In the genomic region with DNA sequence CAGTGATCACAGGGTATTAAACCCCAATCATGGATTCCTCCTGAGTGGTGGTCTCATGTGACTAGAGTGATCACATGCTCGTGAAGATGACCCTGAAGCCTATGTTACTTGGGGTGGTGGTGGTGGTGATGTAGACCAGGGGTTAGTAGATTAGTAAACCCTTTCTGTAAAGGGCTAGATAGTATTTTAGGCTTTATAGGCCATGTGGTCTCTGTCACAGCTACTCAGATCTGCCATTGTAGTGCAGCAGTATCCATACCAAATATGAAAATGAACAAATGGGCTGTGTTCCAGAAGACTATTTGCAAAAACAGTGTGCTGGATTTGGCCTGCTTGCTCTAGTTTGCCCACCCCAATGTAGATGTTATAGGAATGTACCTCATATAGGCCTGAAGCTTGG, we compare ENCODE assay signal across 16 cellular contexts. TPM values are rescaled to one million over a fixed set of nuclear protein-coding genes. Genes with fewer than 3 reads are reported as not detected.
DNase-seq lines count a peak whose midpoint lies in the region; ATAC-seq and TF ChIP-seq lines count a peak whose summit lies in the region.
"Had no signal": no experiment of that assay in that cellular context is flagged by ENCODE, and none has a peak within 500 bp of the region (broad histone marks: within the 10 kb centered on the region; RNA-seq: fewer than 3 reads in every experiment).

No MANE protein-coding gene starts in this region.

- TF ChIP-seq POLR2A in breast epithelium (IDR thresholded peaks at IDR 0.05) (no peak), erythroblast (IDR thresholded peaks at IDR 0.05; ENCODE audit: low read length) (no peak), upper lobe of left lung (IDR thresholded peaks at IDR 0.05) (no peak)

- peaks cover 80% of the 10 kb centered on the region for H3K4me1 Mint-ChIP-seq in MCF 10A (ENCODE audit: insufficient read depth, unreplicated experiment)

- intact Hi-C loops in MCF 10A (cut with micrococcal nuclease) (no loop called here), breast epithelium (cut with DNase I; ENCODE audit: low total_unique reads) (no loop called here)

- H2AFZ ChIP-seq in SK-N-SH (ENCODE audit: low read depth) = no peak overlapping the region

- H3K27ac Mint-ChIP-seq in MCF 10A (ENCODE audit: low read depth, unreplicated experiment) = peak overlapping the region; percentile 100

- peak overlapping the region in 1 of 2 experiments; percentile 65; a peak in 2 of 4 replicates for H3K27ac ChIP-seq in SK-N-SH (ENCODE audit: low read depth in 2 of 2, low read length in 1 of 2)
- H3K27ac ChIP-seq in breast epithelium = no peak overlapping the region
- no peak overlapping the region for H3K27ac ChIP-seq in iPS-20b (ENCODE audit: low read length)
- peak overlapping the region in 1 of 4 donors; percentile 36 for H3K27ac ChIP-seq in upper lobe of left lung
- H3K27ac ChIP-seq: 22Rv1; BLaER1 treated with 17β-estradiol and CSF1 and Interleukin-3, amounts not matched to agents 10 nM and 100 nM; Peyer's patch had no signal

- H3K27me3 ChIP-seq in SK-N-SH (ENCODE audit: insufficient read depth) (no peaks in the 10 kb centered on the region), breast epithelium (no peaks in the 10 kb centered on the region), iPS-20b (ENCODE audit: insufficient read depth, low read length) (no peaks in the 10 kb centered on the region), upper lobe of left lung (no peaks in the 10 kb centered on the region)
- H3K27me3 ChIP-seq: BLaER1 treated with 17β-estradiol and CSF1 and Interleukin-3, amounts not matched to agents 10 nM and 100 nM; Peyer's patch had no signal

- no TSS peak for BruUV-seq in MCF 10A (replicated peaks; lab: Mats Ljungman, UMichigan)

- H3K9ac ChIP-seq in SK-N-SH (no peak overlapping the region), iPS-20b (ENCODE audit: low read depth, low read length) (no peak overlapping the region)
- H3K9ac ChIP-seq: BLaER1 treated with 17β-estradiol and CSF1 and Interleukin-3, amounts not matched to agents 10 nM and 100 nM had no signal

- TF ChIP-seq EP300 in SK-N-SH (IDR thresholded peaks at IDR 0.05; ENCODE audit: borderline replicate concordance in 1 of 2, low read depth in 1 of 2, low read length in 1 of 2) (no peak), upper lobe of left lung (IDR thresholded peaks at IDR 0.05) (no peak)

- peaks cover 7% of the 10 kb centered on the region for H3F3A ChIP-seq in SK-N-SH (replicated peaks; ENCODE audit: insufficient read depth)

- H3K9me2 ChIP-seq in SK-N-SH = no peaks in the 10 kb centered on the region

- no peak for TF ChIP-seq RAD21 in SK-N-SH (IDR thresholded peaks at IDR 0.05; ENCODE audit: low read length)

- peak; percentile 49 for ATAC-seq in SK-N-SH treated with all-trans-retinoic acid at 6 μM for 48 hours
- no peak for ATAC-seq in upper lobe of left lung (ENCODE audit: low FRiP score in 2 of 2)

- WGBS in SK-N-SH (ENCODE audit: low lambda C conversion rate) = 92% methylated on average over 1 of the region's 1 CpG
- WGBS in upper lobe of left lung, 2 donors = 93 to 96% methylated on average over 1 of the region's 1 CpG

- H3K9me3 Mint-ChIP-seq in MCF 10A (ENCODE audit: unreplicated experiment) = no peaks in the 10 kb centered on the region

- POLR2A ChIA-PET in SK-N-SH (lab: Yijun Ruan, JAX) (no interaction called here), MCF 10A (lab: Yijun Ruan, JAX) (interaction anchor here (1.2 to 6.5 kb wide), 6 partner anchors 7 to 84 kb away, joined by 3 to 160 read pairs (median 6); a partner anchor contains a TSS)

- peaks cover 0 to 8% of the 10 kb centered on the region in 2 experiments; a peak in 2 of 4 replicates for H3K4me1 ChIP-seq in SK-N-SH (ENCODE audit: control insufficient read depth in 1 of 2, insufficient read depth in 2 of 2, low read depth in 1 of 2, low read length in 1 of 2)
- no peaks in the 10 kb centered on the region for H3K4me1 ChIP-seq in breast epithelium
- peaks cover 35% of the 10 kb centered on the region for H3K4me1 ChIP-seq in iPS-20b (ENCODE audit: insufficient read depth, low read length)
- H3K4me1 ChIP-seq in upper lobe of left lung = peaks cover 24 to 38% (median 28%) of the 10 kb centered on the region in 4 donors
- H3K4me1 ChIP-seq: BLaER1 treated with 17β-estradiol and CSF1 and Interleukin-3, amounts not matched to agents 10 nM and 100 nM had no signal

- H3K36me3 ChIP-seq in SK-N-SH (replicated peaks in 1 of 2; ENCODE audit: control insufficient read depth in 1 of 2, insufficient read depth in 2 of 2, low read length in 1 of 2) (peaks cover 8 to 11% of the 10 kb centered on the region in 2 experiments), breast epithelium (no peaks in the 10 kb centered on the region), iPS-20b (ENCODE audit: insufficient read depth, low read depth, low read length) (no peaks in the 10 kb centered on the region), upper lobe of left lung (no peaks in the 10 kb centered on the region)
- H3K36me3 ChIP-seq: BLaER1 treated with 17β-estradiol and CSF1 and Interleukin-3, amounts not matched to agents 10 nM and 100 nM; Peyer's patch had no signal

- H3K4me3 ChIP-seq in SK-N-SH (ENCODE audit: low read depth in 2 of 2, low read length in 1 of 2) (no peak overlapping the region), breast epithelium (no peak overlapping the region), iPS-20b (ENCODE audit: low read length) (0 out of 2 replicates have a peak overlapping the region, but pooled peaks have one; percentile 7), upper lobe of left lung (no peak overlapping the region)
- H3K4me3 ChIP-seq: BLaER1 treated with 17β-estradiol and CSF1 and Interleukin-3, amounts not matched to agents 10 nM and 100 nM; Peyer's patch had no signal

- no peaks in the 10 kb centered on the region for H3K27me3 Mint-ChIP-seq in MCF 10A (ENCODE audit: insufficient read depth, unreplicated experiment)

- H3K4me3 Mint-ChIP-seq in MCF 10A (ENCODE audit: unreplicated experiment) = no peak overlapping the region

- no peak overlapping the region for H3K4me2 ChIP-seq in SK-N-SH
- H3K4me2 ChIP-seq: BLaER1 treated with 17β-estradiol and CSF1 and Interleukin-3, amounts not matched to agents 10 nM and 100 nM had no signal

- peaks cover 94% of the 10 kb centered on the region for H3K79me2 ChIP-seq in SK-N-SH (ENCODE audit: insufficient read depth)

- DNase-seq in SK-N-SH (no peak), MCF 10A (ENCODE audit: unreplicated experiment) (no peak), breast epithelium (ENCODE audit: low spot score in 2 of 2) (no peak), Ammon's horn (ENCODE audit: low spot score) (no peak), erythroblast (lab: John Stamatoyannopoulos, UW) (no peak), upper lobe of left lung (no peak)
- DNase-seq: MV-4-11, NCI-H1436 treated with DMSO at 0.1 percent for 48 hours, NCI-H2081, NCI-H524, Peyer's patch, SHP77 treated with DMSO at 0.1 percent for 48 hours had no signal

- H3K36me3 Mint-ChIP-seq in MCF 10A (ENCODE audit: insufficient read depth, unreplicated experiment) = no peaks in the 10 kb centered on the region

- CTCF ChIA-PET in SK-N-SH (lab: Yijun Ruan, JAX) (interaction anchor here (1.3 to 2.9 kb wide), 2 partner anchors 9 to 67 kb away, joined by 3 to 9 read pairs; no protein-coding TSS in a partner anchor), MCF 10A (lab: Yijun Ruan, JAX) (interaction anchor here (1.1 to 2.3 kb wide), 4 partner anchors 9 to 66 kb away, joined by 3 to 8 read pairs (median 6); no protein-coding TSS in a partner anchor)

- peaks cover 29% of the 10 kb centered on the region; the same call in 1 of the 2 replicates for H4K20me1 ChIP-seq in SK-N-SH (ENCODE audit: insufficient read depth)
- H4K20me1 ChIP-seq: BLaER1 treated with 17β-estradiol and CSF1 and Interleukin-3, amounts not matched to agents 10 nM and 100 nM had no signal

- TF ChIP-seq CTCF in SK-N-SH (IDR thresholded peaks at IDR 0.05) = no peak
- TF ChIP-seq CTCF in MCF 10A (IDR thresholded peaks at IDR 0.05; ENCODE audit: unreplicated experiment) = no peak
- TF ChIP-seq CTCF in breast epithelium (IDR thresholded peaks at IDR 0.05) = no peak
- no peak for TF ChIP-seq CTCF in upper lobe of left lung (IDR thresholded peaks at IDR 0.05)

- H3K9me3 ChIP-seq in SK-N-SH (no peaks in the 10 kb centered on the region), breast epithelium (no peaks in the 10 kb centered on the region), iPS-20b (ENCODE audit: insufficient read depth, low read depth, low read length) (no peaks in the 10 kb centered on the region), upper lobe of left lung (no peaks in the 10 kb centered on the region)
- H3K9me3 ChIP-seq: BLaER1 treated with 17β-estradiol and CSF1 and Interleukin-3, amounts not matched to agents 10 nM and 100 nM; Peyer's patch had no signal

TF ChIP-seq in SK-N-SH treated with all-trans-retinoic acid at 6 μM for 48 hours, 23 proteins besides CTCF, POLR2A, EP300 and RAD21:
- no peak for TF ChIP-seq PPARA (CRISPR knock-in tag; IDR thresholded peaks at IDR 0.05; ENCODE audit: borderline replicate concordance)
- peak; percentile 78 for TF ChIP-seq ISL1 (CRISPR knock-in tag; IDR thresholded peaks at IDR 0.05)

TF ChIP-seq in SK-N-SH, 30 proteins besides CTCF, POLR2A, EP300 and RAD21 (continues in another document):
- TF ChIP-seq, protein P1, sequence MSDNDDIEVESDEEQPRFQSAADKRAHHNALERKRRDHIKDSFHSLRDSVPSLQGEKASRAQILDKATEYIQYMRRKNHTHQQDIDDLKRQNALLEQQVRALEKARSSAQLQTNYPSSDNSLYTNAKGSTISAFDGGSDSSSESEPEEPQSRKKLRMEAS (IDR thresholded peaks at IDR 0.05; ENCODE audit: low read depth) = no peak
- TF ChIP-seq, protein P2, sequence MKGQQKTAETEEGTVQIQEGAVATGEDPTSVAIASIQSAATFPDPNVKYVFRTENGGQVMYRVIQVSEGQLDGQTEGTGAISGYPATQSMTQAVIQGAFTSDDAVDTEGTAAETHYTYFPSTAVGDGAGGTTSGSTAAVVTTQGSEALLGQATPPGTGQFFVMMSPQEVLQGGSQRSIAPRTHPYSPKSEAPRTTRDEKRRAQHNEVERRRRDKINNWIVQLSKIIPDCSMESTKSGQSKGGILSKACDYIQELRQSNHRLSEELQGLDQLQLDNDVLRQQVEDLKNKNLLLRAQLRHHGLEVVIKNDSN (IDR thresholded peaks at IDR 0.05; ENCODE audit: borderline replicate concordance, low read depth) = no peak

RNA-seq across cellular contexts. Expression of a gene that starts 9.4 kb away (rescaled TPM):
- 21.4 and 25.5 TPM in 2 replicates for polyA plus RNA-seq in SK-N-SH (2012; rRNA removed)
- 28.9 and 33.1 TPM in 2 replicates for polyA plus RNA-seq in SK-N-SH (2012; cell fraction: cytosol; rRNA removed)
- 10.2 and 18.6 TPM in 2 replicates for polyA plus RNA-seq in SK-N-SH (2012; cell fraction: nucleus; rRNA removed)
- total RNA-seq in MCF 10A (2022) (66.0 and 81.6 TPM in 2 replicates), breast epithelium (10 to 100 TPM; 15.8 to 26.5 (median 22.6) TPM), upper lobe of left lung (10 to 100 TPM in 5 of 6 donors, 1 to 10 TPM in 1; 8.4 to 37.2 (median 26.2) TPM)
